ENCODE assay signal across 1 cellular context in the genomic region with DNA sequence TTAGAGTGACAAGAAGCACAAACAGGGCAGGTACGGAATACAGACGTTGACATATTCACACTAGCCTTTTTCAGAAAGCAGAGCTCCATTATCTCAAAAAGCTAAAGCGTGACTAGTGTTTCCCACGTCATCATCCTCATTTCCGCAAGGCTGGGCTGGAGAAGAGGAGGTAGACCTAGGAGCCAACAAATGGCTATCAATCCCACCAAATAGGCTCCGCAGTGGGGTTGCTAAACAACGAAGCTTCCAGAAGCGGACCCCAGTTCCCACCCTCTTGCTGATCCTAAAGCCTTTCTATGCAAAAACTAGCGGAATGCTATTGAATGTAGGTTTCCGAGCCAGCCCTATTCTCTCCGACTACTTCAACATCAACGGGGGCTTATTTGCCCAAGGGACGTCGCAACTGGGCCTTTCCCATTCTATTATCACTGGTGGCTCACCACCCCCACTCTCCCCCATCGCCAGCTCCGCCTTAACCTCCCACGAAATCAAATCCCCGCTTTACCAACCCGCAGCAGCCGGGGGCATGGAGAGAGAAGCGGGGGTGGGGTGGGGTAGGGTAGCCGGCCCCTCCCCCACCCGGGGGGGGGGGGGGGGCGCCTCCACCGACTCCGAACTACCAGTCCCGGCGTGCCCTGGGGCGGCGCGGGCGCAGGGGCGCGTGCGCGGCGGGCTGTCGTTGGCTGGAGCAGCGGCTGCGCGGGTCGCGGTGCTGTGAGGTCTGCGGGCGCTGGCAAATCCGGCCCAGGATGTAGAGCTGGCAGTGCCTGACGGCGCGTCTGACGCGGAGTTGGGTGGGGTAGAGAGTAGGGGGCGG.
A peak's percentile ranks its signal among the peaks of the same experiment; 100 is the strongest.
TF ChIP-seq lines count a peak whose summit lies in the region.

Gene MORF4L1, plus strand, starts transcription at position 736 of the 817 bp plus-strand sequence. CDS start 128 bp downstream, outside the sequence.

TF ChIP-seq in K562, 482 proteins besides CTCF, POLR2A, EP300 and RAD21 (continued from another document):
- TF ChIP-seq, protein P1, sequence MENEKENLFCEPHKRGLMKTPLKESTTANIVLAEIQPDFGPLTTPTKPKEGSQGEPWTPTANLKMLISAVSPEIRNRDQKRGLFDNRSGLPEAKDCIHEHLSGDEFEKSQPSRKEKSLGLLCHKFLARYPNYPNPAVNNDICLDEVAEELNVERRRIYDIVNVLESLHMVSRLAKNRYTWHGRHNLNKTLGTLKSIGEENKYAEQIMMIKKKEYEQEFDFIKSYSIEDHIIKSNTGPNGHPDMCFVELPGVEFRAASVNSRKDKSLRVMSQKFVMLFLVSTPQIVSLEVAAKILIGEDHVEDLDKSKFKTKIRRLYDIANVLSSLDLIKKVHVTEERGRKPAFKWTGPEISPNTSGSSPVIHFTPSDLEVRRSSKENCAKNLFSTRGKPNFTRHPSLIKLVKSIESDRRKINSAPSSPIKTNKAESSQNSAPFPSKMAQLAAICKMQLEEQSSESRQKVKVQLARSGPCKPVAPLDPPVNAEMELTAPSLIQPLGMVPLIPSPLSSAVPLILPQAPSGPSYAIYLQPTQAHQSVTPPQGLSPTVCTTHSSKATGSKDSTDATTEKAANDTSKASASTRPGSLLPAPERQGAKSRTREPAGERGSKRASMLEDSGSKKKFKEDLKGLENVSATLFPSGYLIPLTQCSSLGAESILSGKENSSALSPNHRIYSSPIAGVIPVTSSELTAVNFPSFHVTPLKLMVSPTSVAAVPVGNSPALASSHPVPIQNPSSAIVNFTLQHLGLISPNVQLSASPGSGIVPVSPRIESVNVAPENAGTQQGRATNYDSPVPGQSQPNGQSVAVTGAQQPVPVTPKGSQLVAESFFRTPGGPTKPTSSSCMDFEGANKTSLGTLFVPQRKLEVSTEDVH (IDR thresholded peaks at IDR 0.05; ENCODE audit: low read depth, partially characterized antibody) = no peak
- peak; percentile 78 for TF ChIP-seq RBM25 (IDR thresholded peaks at IDR 0.05; ENCODE audit: low read depth, low read length, severe bottlenecking)
- peak; percentile 78; the same call in 1 of the 2 replicates for TF ChIP-seq MBD2 (IDR thresholded peaks at IDR 0.05; ENCODE audit: borderline replicate concordance, low read depth)
- no peak for TF ChIP-seq KDM2B (CRISPR knock-in tag; IDR thresholded peaks at IDR 0.05)
- no peak for TF ChIP-seq ILK (tag; IDR thresholded peaks at IDR 0.05; ENCODE audit: borderline replicate concordance, low read depth)
- TF ChIP-seq HSF4 (CRISPR knock-in tag; IDR thresholded peaks at IDR 0.05; ENCODE audit: borderline replicate concordance) = no peak
- TF ChIP-seq, protein P2, sequence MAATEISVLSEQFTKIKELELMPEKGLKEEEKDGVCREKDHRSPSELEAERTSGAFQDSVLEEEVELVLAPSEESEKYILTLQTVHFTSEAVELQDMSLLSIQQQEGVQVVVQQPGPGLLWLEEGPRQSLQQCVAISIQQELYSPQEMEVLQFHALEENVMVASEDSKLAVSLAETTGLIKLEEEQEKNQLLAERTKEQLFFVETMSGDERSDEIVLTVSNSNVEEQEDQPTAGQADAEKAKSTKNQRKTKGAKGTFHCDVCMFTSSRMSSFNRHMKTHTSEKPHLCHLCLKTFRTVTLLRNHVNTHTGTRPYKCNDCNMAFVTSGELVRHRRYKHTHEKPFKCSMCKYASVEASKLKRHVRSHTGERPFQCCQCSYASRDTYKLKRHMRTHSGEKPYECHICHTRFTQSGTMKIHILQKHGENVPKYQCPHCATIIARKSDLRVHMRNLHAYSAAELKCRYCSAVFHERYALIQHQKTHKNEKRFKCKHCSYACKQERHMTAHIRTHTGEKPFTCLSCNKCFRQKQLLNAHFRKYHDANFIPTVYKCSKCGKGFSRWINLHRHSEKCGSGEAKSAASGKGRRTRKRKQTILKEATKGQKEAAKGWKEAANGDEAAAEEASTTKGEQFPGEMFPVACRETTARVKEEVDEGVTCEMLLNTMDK (IDR thresholded peaks at IDR 0.05; ENCODE audit: borderline replicate concordance, insufficient read depth, low read depth, low read length, poor library complexity, severe bottlenecking) = no peak
- no peak for TF ChIP-seq FOXJ2 (tag; IDR thresholded peaks at IDR 0.05)
- TF ChIP-seq CHD4 (IDR thresholded peaks at IDR 0.05; ENCODE audit: insufficient read depth, insufficient replicate concordance, low read depth, low read length, poor library complexity, severe bottlenecking) = no peak
- TF ChIP-seq, protein P3, sequence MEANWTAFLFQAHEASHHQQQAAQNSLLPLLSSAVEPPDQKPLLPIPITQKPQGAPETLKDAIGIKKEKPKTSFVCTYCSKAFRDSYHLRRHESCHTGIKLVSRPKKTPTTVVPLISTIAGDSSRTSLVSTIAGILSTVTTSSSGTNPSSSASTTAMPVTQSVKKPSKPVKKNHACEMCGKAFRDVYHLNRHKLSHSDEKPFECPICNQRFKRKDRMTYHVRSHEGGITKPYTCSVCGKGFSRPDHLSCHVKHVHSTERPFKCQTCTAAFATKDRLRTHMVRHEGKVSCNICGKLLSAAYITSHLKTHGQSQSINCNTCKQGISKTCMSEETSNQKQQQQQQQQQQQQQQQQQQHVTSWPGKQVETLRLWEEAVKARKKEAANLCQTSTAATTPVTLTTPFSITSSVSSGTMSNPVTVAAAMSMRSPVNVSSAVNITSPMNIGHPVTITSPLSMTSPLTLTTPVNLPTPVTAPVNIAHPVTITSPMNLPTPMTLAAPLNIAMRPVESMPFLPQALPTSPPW (CRISPR knock-in tag; IDR thresholded peaks at IDR 0.05) = peak; percentile 99
- 0 out of 2 replicates have a peak, but pooled peaks have one; percentile 21 for TF ChIP-seq SMARCA4 (IDR thresholded peaks at IDR 0.05)
- peak; percentile 93 for TF ChIP-seq PCBP1 (IDR thresholded peaks at IDR 0.05; ENCODE audit: low read depth, low read length, poor library complexity, severe bottlenecking)
- TF ChIP-seq NR2C2 (CRISPR knock-in tag; IDR thresholded peaks at IDR 0.05) = no peak
- TF ChIP-seq NR2C2 (tag; IDR thresholded peaks at IDR 0.05) = peak; percentile 45; the same call in 1 of the 2 replicates
- TF ChIP-seq PURB (CRISPR knock-in tag; IDR thresholded peaks at IDR 0.05; ENCODE audit: low read depth) = no peak
- no peak for TF ChIP-seq PTTG1 (tag; IDR thresholded peaks at IDR 0.05; ENCODE audit: low read depth)
- TF ChIP-seq KAT8 (IDR thresholded peaks at IDR 0.05; ENCODE audit: low read depth) = no peak
- TF ChIP-seq POU5F1 (IDR thresholded peaks at IDR 0.05; ENCODE audit: borderline replicate concordance, low read depth, low read length, partially characterized antibody) = peak; percentile 60
- no peak for TF ChIP-seq ARID1B (IDR thresholded peaks at IDR 0.05)
- TF ChIP-seq, protein P4, sequence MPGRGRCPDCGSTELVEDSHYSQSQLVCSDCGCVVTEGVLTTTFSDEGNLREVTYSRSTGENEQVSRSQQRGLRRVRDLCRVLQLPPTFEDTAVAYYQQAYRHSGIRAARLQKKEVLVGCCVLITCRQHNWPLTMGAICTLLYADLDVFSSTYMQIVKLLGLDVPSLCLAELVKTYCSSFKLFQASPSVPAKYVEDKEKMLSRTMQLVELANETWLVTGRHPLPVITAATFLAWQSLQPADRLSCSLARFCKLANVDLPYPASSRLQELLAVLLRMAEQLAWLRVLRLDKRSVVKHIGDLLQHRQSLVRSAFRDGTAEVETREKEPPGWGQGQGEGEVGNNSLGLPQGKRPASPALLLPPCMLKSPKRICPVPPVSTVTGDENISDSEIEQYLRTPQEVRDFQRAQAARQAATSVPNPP (IDR thresholded peaks at IDR 0.05; ENCODE audit: borderline replicate concordance, insufficient read depth, insufficient read length) = no peak
- TF ChIP-seq PTBP1 (IDR thresholded peaks at IDR 0.05; ENCODE audit: low read depth, low read length) = no peak
- no peak for TF ChIP-seq TAF9B (IDR thresholded peaks at IDR 0.05; ENCODE audit: partially characterized antibody)
- TF ChIP-seq NONO (IDR thresholded peaks at IDR 0.05; ENCODE audit: low read depth in 2 of 2, low read length in 1 of 2) = peak in 1 of 2 experiments; percentile 65; a peak in 1 of 4 replicates
- TF ChIP-seq ZNF280A (IDR thresholded peaks at IDR 0.05; ENCODE audit: low read depth, partially characterized antibody) = no peak
- no peak for TF ChIP-seq ZNF79 (CRISPR knock-in tag; IDR thresholded peaks at IDR 0.05; ENCODE audit: low read depth)
- peak; percentile 1; the same call in 1 of the 2 replicates for TF ChIP-seq MAFK (IDR thresholded peaks at IDR 0.05; ENCODE audit: low read length)
TF ChIP-seq in K562: peak in this region for 65.
